ENCODE assay signal across 19 cellular contexts in genomic region chr2:17460401-17461086, GRCh38. TPM values are rescaled to one million over a fixed set of nuclear protein-coding genes. Genes with fewer than 3 reads are reported as not detected.
DNase-seq lines count a peak whose midpoint lies in the region; ATAC-seq, FAIRE-seq and TF ChIP-seq lines count a peak whose summit lies in the region.
"Had no signal": no experiment of that assay in that cellular context is flagged by ENCODE, and none has a peak within 500 bp of the region (broad histone marks: within the 10 kb centered on the region; RNA-seq: fewer than 3 reads in every experiment).

No MANE protein-coding gene starts in this region.

- no peaks in the 10 kb centered on the region for H3K79me2 ChIP-seq in Karpas-422 (ENCODE audit: low read length)

- no peak overlapping the region for H3K18ac ChIP-seq in mesenchymal stem cell (ENCODE audit: low read depth in 1 of 2, low read length in 2 of 2)

- H3K36me3 ChIP-seq in Karpas-422 (ENCODE audit: insufficient read depth, low read length), result no peaks in the 10 kb centered on the region
- H3K36me3 ChIP-seq in bronchial epithelial cell (ENCODE audit: control insufficient read depth, insufficient read depth, low read length), result no peaks in the 10 kb centered on the region
- no peaks in the 10 kb centered on the region for H3K36me3 ChIP-seq in mesenchymal stem cell (ENCODE audit: control insufficient read depth in 1 of 2, insufficient read depth in 2 of 2, low read depth in 1 of 2, low read length in 2 of 2)
- no peaks in the 10 kb centered on the region for H3K36me3 ChIP-seq in prostate gland
- H3K36me3 ChIP-seq: BE2C, HAP-1 had no signal

- H3K27me3 Mint-ChIP-seq in natural killer cell (ENCODE audit: low read depth in 2 of 2), result no peaks in the 10 kb centered on the region
- H3K27me3 Mint-ChIP-seq: CD4-positive, alpha-beta memory T cell had no signal

- peaks cover 10 to 15% of the 10 kb centered on the region in 2 donors for H3K9me3 Mint-ChIP-seq in natural killer cell

- H3K27me3 ChIP-seq in Karpas-422 (ENCODE audit: low read length) (no peaks in the 10 kb centered on the region), bronchial epithelial cell (ENCODE audit: control insufficient read depth, insufficient read depth, low read length) (no peaks in the 10 kb centered on the region), foreskin keratinocyte (no peaks in the 10 kb centered on the region), mesenchymal stem cell (ENCODE audit: control insufficient read depth in 1 of 2, insufficient read depth in 1 of 2, low read length in 2 of 2) (peaks cover 0 to 4% of the 10 kb centered on the region in 2 experiments), prostate gland (replicated peaks; ENCODE audit: insufficient read depth) (no peaks in the 10 kb centered on the region)
- H3K27me3 ChIP-seq: BE2C had no signal

- no peak overlapping the region for H2BK15ac ChIP-seq in mesenchymal stem cell (ENCODE audit: low read depth, poor library complexity, severe bottlenecking)

- peaks cover 30% of the 10 kb centered on the region for H3K4me1 ChIP-seq in Karpas-422 (ENCODE audit: low read length)
- no peaks in the 10 kb centered on the region for H3K4me1 ChIP-seq in foreskin keratinocyte
- no peaks in the 10 kb centered on the region for H3K4me1 ChIP-seq in mesenchymal stem cell (ENCODE audit: control insufficient read depth, insufficient read depth, low read depth, low read length)
- H3K4me1 ChIP-seq in prostate gland (replicated peaks), result no peaks in the 10 kb centered on the region
- H3K4me1 ChIP-seq: A549, BE2C, HAP-1 had no signal

- no peak overlapping the region for H3K4me3 ChIP-seq in Karpas-422 (ENCODE audit: low read length)
- no peak overlapping the region for H3K4me3 ChIP-seq in bronchial epithelial cell (ENCODE audit: low read depth, low read length)
- H3K4me3 ChIP-seq in mesenchymal stem cell (ENCODE audit: insufficient read depth in 1 of 2, low read depth in 1 of 2, low read length in 2 of 2), result no peak overlapping the region
- no peak overlapping the region for H3K4me3 ChIP-seq in prostate gland
- H3K4me3 ChIP-seq: A549, GM12878, HAP-1 had no signal

- H3K4me1 Mint-ChIP-seq in natural killer cell, result no peaks in the 10 kb centered on the region
- H3K4me1 Mint-ChIP-seq: CD4-positive, alpha-beta memory T cell had no signal

- no peak overlapping the region for H2AK5ac ChIP-seq in mesenchymal stem cell (ENCODE audit: low read length, severe bottlenecking)

- H4K91ac ChIP-seq in mesenchymal stem cell (ENCODE audit: low read length), result no peak overlapping the region

- H3K79me1 ChIP-seq in mesenchymal stem cell (replicated peaks; ENCODE audit: low read length, poor library complexity, severe bottlenecking), result no peaks in the 10 kb centered on the region

- H3K4me3 Mint-ChIP-seq in natural killer cell, result no peak overlapping the region

- no peak for TF ChIP-seq POLR2A in prostate gland (IDR thresholded peaks at IDR 0.05)

- no peak overlapping the region for H3K4ac ChIP-seq in mesenchymal stem cell (ENCODE audit: low read depth in 1 of 2, low read length in 2 of 2)

- no peak overlapping the region for H3K27ac Mint-ChIP-seq in natural killer cell
- H3K27ac Mint-ChIP-seq: CD4-positive, alpha-beta memory T cell had no signal

- H3K9me2 ChIP-seq in Karpas-422 (replicated peaks; ENCODE audit: insufficient read depth, low read length), result no peaks in the 10 kb centered on the region

- H2BK120ac ChIP-seq in mesenchymal stem cell (ENCODE audit: low read depth, low read length), result no peak overlapping the region

- DNase-seq in Karpas-422 (no peak), bronchial epithelial cell (ENCODE audit: low read depth) (peak; percentile 54), foreskin keratinocyte (peak in 1 of 2 donors; percentile 44), mesenchymal stem cell (no peak), prostate gland (ENCODE audit: low spot score) (no peak), natural killer cell (no peak)
- DNase-seq: BE2C; CD4-positive, alpha-beta memory T cell; COR-L47; GOT3 had no signal

- TF ChIP-seq CTCF in bronchial epithelial cell (IDR thresholded peaks at IDR 0.05; ENCODE audit: insufficient read depth, low read length, severe bottlenecking) (no peak), foreskin keratinocyte (conservative IDR thresholded peaks at IDR 0.05) (no peak), prostate gland (IDR thresholded peaks at IDR 0.05) (no peak), natural killer cell (IDR thresholded peaks at IDR 0.05) (no peak)

- no peak overlapping the region for H4K8ac ChIP-seq in mesenchymal stem cell (ENCODE audit: low read length)

- no peak overlapping the region for H2AFZ ChIP-seq in Karpas-422 (ENCODE audit: low read length)
- H2AFZ ChIP-seq in mesenchymal stem cell (ENCODE audit: low read depth, low read length), result no peak overlapping the region

- no peaks in the 10 kb centered on the region for H3K36me3 Mint-ChIP-seq in natural killer cell
- H3K36me3 Mint-ChIP-seq: CD4-positive, alpha-beta memory T cell had no signal

- peak; percentile 68 for ATAC-seq in foreskin keratinocyte
- ATAC-seq in natural killer cell, result no peak
- ATAC-seq in GM19395 (IDR thresholded peaks at IDR 0.05; ENCODE audit: unreplicated experiment), result no peak
- ATAC-seq: A549, GM12878 had no signal

- H3K4me2 ChIP-seq in Karpas-422 (ENCODE audit: low read depth, low read length, poor library complexity, severe bottlenecking) (peak overlapping the region; percentile 47), mesenchymal stem cell (ENCODE audit: low read length, poor library complexity, severe bottlenecking) (no peak overlapping the region)
- H3K4me2 ChIP-seq: A549 had no signal

- no peak overlapping the region for H2BK12ac ChIP-seq in mesenchymal stem cell (ENCODE audit: low read length in 2 of 2)

- no peak overlapping the region for H3K9ac ChIP-seq in Karpas-422 (ENCODE audit: low read length)
- H3K9ac ChIP-seq in mesenchymal stem cell (ENCODE audit: low read length), result no peak overlapping the region

- no peak for FAIRE-seq in bronchial epithelial cell (lab: Jason Lieb, UNC)
- FAIRE-seq: A549, GM12878, GM18507 had no signal

- no peak overlapping the region for H3K14ac ChIP-seq in mesenchymal stem cell (ENCODE audit: low read length in 2 of 2)

- H3K27ac ChIP-seq in Karpas-422 (ENCODE audit: low read length) (no peak overlapping the region), foreskin keratinocyte (no peak overlapping the region), mesenchymal stem cell (ENCODE audit: low read length, poor library complexity, severe bottlenecking) (no peak overlapping the region), prostate gland (no peak overlapping the region)
- H3K27ac ChIP-seq: A549, C4-2B had no signal

- no peaks in the 10 kb centered on the region for H4K20me1 ChIP-seq in Karpas-422 (ENCODE audit: insufficient read depth, low read depth, low read length)

- H2BK5ac ChIP-seq in mesenchymal stem cell (ENCODE audit: low read depth, low read length, poor library complexity, severe bottlenecking), result peak overlapping the region; percentile 87

- intact Hi-C loops in prostate gland (cut with DNase I) (no loop called here), natural killer cell (cut with micrococcal nuclease) (no loop called here)

- no peak overlapping the region for H3K23ac ChIP-seq in mesenchymal stem cell (ENCODE audit: low read length in 2 of 2)

- H3K9me3 ChIP-seq in Karpas-422 (ENCODE audit: low read length), result no peaks in the 10 kb centered on the region
- H3K9me3 ChIP-seq in mesenchymal stem cell (ENCODE audit: control insufficient read depth, low read length), result no peaks in the 10 kb centered on the region
- no peaks in the 10 kb centered on the region for H3K9me3 ChIP-seq in prostate gland
- H3K9me3 ChIP-seq: A549, BE2C, HAP-1 had no signal

RNA-seq across cellular contexts. Expression of gene RAD51AP2, which starts 57.7 kb away (rescaled TPM):
- total RNA-seq in Karpas-422 (2014; rRNA removed; shearing (Covaris generic); ENCODE audit: low replicate concordance), result not detected in 2 replicates
- 0.13 TPM in 1 of 2 replicates, not detected in the other for total RNA-seq in bronchial epithelial cell
- total RNA-seq in foreskin keratinocyte, result 0.04 and 0.10 TPM in 2 replicates
- polyA plus RNA-seq in foreskin keratinocyte, result 0.03 TPM in 1 of 2 replicates, not detected in the other
- polyA plus RNA-seq in mesenchymal stem cell (2013, experiment 1 of 2), result 0.01 TPM
- not detected for polyA plus RNA-seq in mesenchymal stem cell (2013, experiment 2 of 2)
- total RNA-seq in prostate gland, result 1 to 10 TPM in 1 of 2 donors, not detected in 1; 4.2 TPM
- not detected for total RNA-seq in natural killer cell
- total RNA-seq: CD4-positive, alpha-beta memory T cell; G401; HT1080 had no signal
- polyA plus RNA-seq: A549; AG04450; CD4-positive, alpha-beta memory T cell had no signal
